ENCODE assay signal across 1 cellular context in the genomic region with DNA sequence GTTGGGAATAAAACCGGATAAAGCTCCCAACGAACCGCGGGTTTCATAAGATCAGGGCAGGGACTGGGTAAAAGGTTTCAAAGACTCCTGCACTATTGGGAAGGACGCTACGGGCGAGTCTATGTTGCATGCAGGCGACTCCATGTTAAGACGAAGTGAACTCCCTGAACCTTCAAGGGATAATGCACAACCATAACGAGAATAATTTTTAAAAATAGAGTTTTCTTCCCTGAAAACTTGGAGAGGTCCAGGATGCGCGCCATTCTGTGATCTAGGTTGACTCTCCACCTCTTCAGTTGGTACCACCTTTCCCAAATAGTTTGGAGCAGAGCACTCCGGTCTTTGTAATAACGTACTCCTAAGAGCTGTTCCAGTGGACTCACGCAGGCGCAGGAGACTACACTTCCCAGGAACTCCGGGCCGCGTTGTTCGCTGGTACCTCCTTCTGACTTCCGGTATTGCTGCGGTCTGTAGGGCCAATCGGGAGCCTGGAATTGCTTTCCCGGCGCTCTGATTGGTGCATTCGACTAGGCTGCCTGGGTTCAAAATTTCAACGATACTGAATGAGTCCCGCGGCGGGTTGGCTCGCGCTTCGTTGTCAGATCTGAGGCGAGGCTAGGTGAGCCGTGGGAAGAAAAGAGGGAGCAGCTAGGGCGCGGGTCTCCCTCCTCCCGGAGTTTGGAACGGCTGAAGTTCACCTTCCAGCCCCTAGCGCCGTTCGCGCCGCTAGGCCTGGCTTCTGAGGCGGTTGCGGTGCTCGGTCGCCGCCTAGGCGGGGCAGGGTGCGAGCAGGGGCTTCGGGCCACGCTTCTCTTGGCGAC.
TF ChIP-seq lines count a peak whose summit lies in the region.

A gene with protein sequence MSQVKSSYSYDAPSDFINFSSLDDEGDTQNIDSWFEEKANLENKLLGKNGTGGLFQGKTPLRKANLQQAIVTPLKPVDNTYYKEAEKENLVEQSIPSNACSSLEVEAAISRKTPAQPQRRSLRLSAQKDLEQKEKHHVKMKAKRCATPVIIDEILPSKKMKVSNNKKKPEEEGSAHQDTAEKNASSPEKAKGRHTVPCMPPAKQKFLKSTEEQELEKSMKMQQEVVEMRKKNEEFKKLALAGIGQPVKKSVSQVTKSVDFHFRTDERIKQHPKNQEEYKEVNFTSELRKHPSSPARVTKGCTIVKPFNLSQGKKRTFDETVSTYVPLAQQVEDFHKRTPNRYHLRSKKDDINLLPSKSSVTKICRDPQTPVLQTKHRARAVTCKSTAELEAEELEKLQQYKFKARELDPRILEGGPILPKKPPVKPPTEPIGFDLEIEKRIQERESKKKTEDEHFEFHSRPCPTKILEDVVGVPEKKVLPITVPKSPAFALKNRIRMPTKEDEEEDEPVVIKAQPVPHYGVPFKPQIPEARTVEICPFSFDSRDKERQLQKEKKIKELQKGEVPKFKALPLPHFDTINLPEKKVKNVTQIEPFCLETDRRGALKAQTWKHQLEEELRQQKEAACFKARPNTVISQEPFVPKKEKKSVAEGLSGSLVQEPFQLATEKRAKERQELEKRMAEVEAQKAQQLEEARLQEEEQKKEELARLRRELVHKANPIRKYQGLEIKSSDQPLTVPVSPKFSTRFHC (plus strand): TSS at position 562 of the 821 bp plus-strand sequence. CDS start 18,187 bp downstream, outside the sequence.

TF ChIP-seq in K562, 482 proteins besides CTCF, POLR2A, EP300 and RAD21 (continued from another document and continues in another):
- TF ChIP-seq, protein P1, sequence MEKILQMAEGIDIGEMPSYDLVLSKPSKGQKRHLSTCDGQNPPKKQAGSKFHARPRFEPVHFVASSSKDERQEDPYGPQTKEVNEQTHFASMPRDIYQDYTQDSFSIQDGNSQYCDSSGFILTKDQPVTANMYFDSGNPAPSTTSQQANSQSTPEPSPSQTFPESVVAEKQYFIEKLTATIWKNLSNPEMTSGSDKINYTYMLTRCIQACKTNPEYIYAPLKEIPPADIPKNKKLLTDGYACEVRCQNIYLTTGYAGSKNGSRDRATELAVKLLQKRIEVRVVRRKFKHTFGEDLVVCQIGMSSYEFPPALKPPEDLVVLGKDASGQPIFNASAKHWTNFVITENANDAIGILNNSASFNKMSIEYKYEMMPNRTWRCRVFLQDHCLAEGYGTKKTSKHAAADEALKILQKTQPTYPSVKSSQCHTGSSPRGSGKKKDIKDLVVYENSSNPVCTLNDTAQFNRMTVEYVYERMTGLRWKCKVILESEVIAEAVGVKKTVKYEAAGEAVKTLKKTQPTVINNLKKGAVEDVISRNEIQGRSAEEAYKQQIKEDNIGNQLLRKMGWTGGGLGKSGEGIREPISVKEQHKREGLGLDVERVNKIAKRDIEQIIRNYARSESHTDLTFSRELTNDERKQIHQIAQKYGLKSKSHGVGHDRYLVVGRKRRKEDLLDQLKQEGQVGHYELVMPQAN (IDR thresholded peaks at IDR 0.05; ENCODE audit: borderline replicate concordance), result peak; percentile 91
- TF ChIP-seq BCLAF1 (IDR thresholded peaks at IDR 0.05; ENCODE audit: borderline replicate concordance in 1 of 2, control insufficient read depth in 1 of 2, low read depth in 2 of 2, low read length in 1 of 2) (no peak), ZNF354B (CRISPR knock-in tag; IDR thresholded peaks at IDR 0.05) (no peak), NR2C1 (IDR thresholded peaks at IDR 0.05) (no peak), NR2C1 (tag; IDR thresholded peaks at IDR 0.05) (no peak), TAF9B (IDR thresholded peaks at IDR 0.05; ENCODE audit: partially characterized antibody) (peak; percentile 71), FOXA1 (IDR thresholded peaks at IDR 0.05; ENCODE audit: borderline replicate concordance) (no peak), CREM (IDR thresholded peaks at IDR 0.05; ENCODE audit: low read depth) (peak; percentile 84), GABPB1 (CRISPR knock-in tag; IDR thresholded peaks at IDR 0.05) (peak; percentile 94), IRF2 (CRISPR knock-in tag; IDR thresholded peaks at IDR 0.05) (no peak), U2AF1 (optimal IDR thresholded peaks at IDR 0.05; ENCODE audit: low read depth, low read length) (no peak), NUFIP1 (IDR thresholded peaks at IDR 0.05; ENCODE audit: partially characterized antibody) (no peak), GABPA (tag; conservative IDR thresholded peaks at IDR 0.05; ENCODE audit: low read depth) (peak; percentile 96), NFIX (CRISPR knock-in tag; IDR thresholded peaks at IDR 0.05; ENCODE audit: low read depth) (no peak), HCFC1 (IDR thresholded peaks at IDR 0.05; ENCODE audit: low read depth, low read length) (peak; percentile 91), CHD7 (IDR thresholded peaks at IDR 0.05; ENCODE audit: low read depth, low read length) (no peak), PTBP1 (IDR thresholded peaks at IDR 0.05; ENCODE audit: low read depth, low read length) (0 out of 2 replicates have a peak, but pooled peaks have one; percentile 38), SNIP1 (IDR thresholded peaks at IDR 0.05; ENCODE audit: low read depth) (no peak), SIX5 (IDR thresholded peaks at IDR 0.05; ENCODE audit: borderline replicate concordance in 1 of 2, insufficient read depth in 1 of 2, low read depth in 1 of 2, low read length in 2 of 2) (peak; percentile 63 to 67), SIN3B (IDR thresholded peaks at IDR 0.05; ENCODE audit: low read depth) (peak; percentile 55; the same call in 1 of the 2 replicates), KDM2B (CRISPR knock-in tag; IDR thresholded peaks at IDR 0.05) (no peak), ZNF165 (CRISPR knock-in tag; IDR thresholded peaks at IDR 0.05; ENCODE audit: borderline replicate concordance) (no peak), SRSF7 (optimal IDR thresholded peaks at IDR 0.05; ENCODE audit: low read depth, low read length) (no peak), HNRNPK (IDR thresholded peaks at IDR 0.05; ENCODE audit: low read depth, low read length, poor library complexity, severe bottlenecking) (no peak), NFATC3 (IDR thresholded peaks at IDR 0.05) (no peak), ZNF143 (CRISPR knock-in tag; IDR thresholded peaks at IDR 0.05) (peak; percentile 77), IRF9 (tag; IDR thresholded peaks at IDR 0.05) (no peak)
- TF ChIP-seq, protein P2, sequence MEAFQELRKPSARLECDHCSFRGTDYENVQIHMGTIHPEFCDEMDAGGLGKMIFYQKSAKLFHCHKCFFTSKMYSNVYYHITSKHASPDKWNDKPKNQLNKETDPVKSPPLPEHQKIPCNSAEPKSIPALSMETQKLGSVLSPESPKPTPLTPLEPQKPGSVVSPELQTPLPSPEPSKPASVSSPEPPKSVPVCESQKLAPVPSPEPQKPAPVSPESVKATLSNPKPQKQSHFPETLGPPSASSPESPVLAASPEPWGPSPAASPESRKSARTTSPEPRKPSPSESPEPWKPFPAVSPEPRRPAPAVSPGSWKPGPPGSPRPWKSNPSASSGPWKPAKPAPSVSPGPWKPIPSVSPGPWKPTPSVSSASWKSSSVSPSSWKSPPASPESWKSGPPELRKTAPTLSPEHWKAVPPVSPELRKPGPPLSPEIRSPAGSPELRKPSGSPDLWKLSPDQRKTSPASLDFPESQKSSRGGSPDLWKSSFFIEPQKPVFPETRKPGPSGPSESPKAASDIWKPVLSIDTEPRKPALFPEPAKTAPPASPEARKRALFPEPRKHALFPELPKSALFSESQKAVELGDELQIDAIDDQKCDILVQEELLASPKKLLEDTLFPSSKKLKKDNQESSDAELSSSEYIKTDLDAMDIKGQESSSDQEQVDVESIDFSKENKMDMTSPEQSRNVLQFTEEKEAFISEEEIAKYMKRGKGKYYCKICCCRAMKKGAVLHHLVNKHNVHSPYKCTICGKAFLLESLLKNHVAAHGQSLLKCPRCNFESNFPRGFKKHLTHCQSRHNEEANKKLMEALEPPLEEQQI (IDR thresholded peaks at IDR 0.05), result 0 out of 2 replicates have a peak, but pooled peaks have one; percentile 24
